Comparison of ENCODE assay signal across 12 cellular contexts in the genomic region with DNA sequence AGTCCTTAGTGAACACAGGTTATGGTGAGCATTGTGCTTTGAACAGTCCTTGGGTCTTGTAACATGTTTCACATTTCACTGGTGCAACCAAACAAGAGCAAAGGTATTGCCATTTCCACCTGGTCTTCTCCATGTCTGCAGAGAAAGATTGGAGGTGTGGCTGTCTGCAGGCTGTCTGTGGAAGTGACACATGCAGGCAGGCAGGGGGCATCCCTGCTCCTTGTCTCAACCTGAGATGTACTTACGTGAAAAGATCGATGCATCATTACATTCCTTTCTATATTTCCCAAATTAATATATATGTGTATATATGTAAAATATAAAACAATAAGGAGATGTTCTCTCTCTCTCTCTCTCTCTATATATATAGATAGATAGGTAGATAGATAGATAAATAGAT. TPM values are rescaled to one million over a fixed set of nuclear protein-coding genes. Genes with fewer than 3 reads are reported as not detected.
DNase-seq lines count a peak whose midpoint lies in the region; ATAC-seq, FAIRE-seq and TF ChIP-seq lines count a peak whose summit lies in the region.
"Had no signal": no experiment of that assay in that cellular context is flagged by ENCODE, and none has a peak within 500 bp of the region (broad histone marks: within the 10 kb centered on the region; RNA-seq: fewer than 3 reads in every experiment).

No MANE protein-coding gene starts in this region.

- H3K36me3 Mint-ChIP-seq in HFFc6 (ENCODE audit: low read depth) (no peaks in the 10 kb centered on the region), osteocyte (ENCODE audit: unreplicated experiment) (no peaks in the 10 kb centered on the region)
- no peaks in the 10 kb centered on the region for H3K36me3 Mint-ChIP-seq in naive thymus-derived CD8-positive, alpha-beta T cell

- H3K36me3 ChIP-seq in BE2C (no peaks in the 10 kb centered on the region), adipocyte (ENCODE audit: control insufficient read depth, insufficient read depth, low read length, severe bottlenecking) (no peaks in the 10 kb centered on the region), keratinocyte (ENCODE audit: control insufficient read depth in 2 of 2, extremely low read depth in 1 of 2, insufficient read depth in 2 of 2, low read length in 2 of 2) (no peaks in the 10 kb centered on the region)

- H3K27ac Mint-ChIP-seq in HFFc6 (no peak overlapping the region), osteocyte (ENCODE audit: unreplicated experiment) (no peak overlapping the region)
- H3K27ac Mint-ChIP-seq in naive thymus-derived CD8-positive, alpha-beta T cell, result no peak overlapping the region
- H3K27ac Mint-ChIP-seq: dendritic cell treated with granulocyte-macrophage colony-stimulating factor and Interleukin-4, amounts not matched to agents 40 ng/mL and 50 ng/mL, for 4 days had no signal

- H3K27me3 ChIP-seq in BE2C (no peaks in the 10 kb centered on the region), adipocyte (replicated peaks; ENCODE audit: control insufficient read depth, insufficient read depth, low read length) (peaks cover 32% of the 10 kb centered on the region), keratinocyte (ENCODE audit: control insufficient read depth, extremely low read depth, insufficient read depth, low read length) (no peaks in the 10 kb centered on the region)

- H3K4me2 ChIP-seq in keratinocyte (ENCODE audit: control insufficient read depth, extremely low read depth, insufficient read depth, low read depth, low read length), result no peak overlapping the region

- H3K9me3 ChIP-seq in BE2C (no peaks in the 10 kb centered on the region), adipocyte (ENCODE audit: control insufficient read depth, low read length) (no peaks in the 10 kb centered on the region), keratinocyte (ENCODE audit: control insufficient read depth, low read depth, low read length) (no peaks in the 10 kb centered on the region)

- POLR2A ChIA-PET in naive thymus-derived CD8-positive, alpha-beta T cell (lab: Charles Lee), result no interaction called here

- H3K9me3 Mint-ChIP-seq in HFFc6 (no peaks in the 10 kb centered on the region), osteocyte (ENCODE audit: unreplicated experiment) (no peaks in the 10 kb centered on the region)
- no peaks in the 10 kb centered on the region for H3K9me3 Mint-ChIP-seq in naive thymus-derived CD8-positive, alpha-beta T cell
- H3K9me3 Mint-ChIP-seq: dendritic cell treated with granulocyte-macrophage colony-stimulating factor and Interleukin-4, amounts not matched to agents 40 ng/mL and 50 ng/mL, for 4 days had no signal

- H3K4me1 Mint-ChIP-seq in HFFc6 (ENCODE audit: low read depth), result no peaks in the 10 kb centered on the region
- H3K4me1 Mint-ChIP-seq in naive thymus-derived CD8-positive, alpha-beta T cell, result peaks cover 0 to 2% (median 0%) of the 10 kb centered on the region in 4 donors
- H3K4me1 Mint-ChIP-seq in osteocyte (ENCODE audit: unreplicated experiment), result no peaks in the 10 kb centered on the region

- H3K9ac ChIP-seq in adipocyte (ENCODE audit: low read length), result no peak overlapping the region
- no peak overlapping the region for H3K9ac ChIP-seq in keratinocyte (ENCODE audit: control insufficient read depth, extremely low read depth, insufficient read depth, low read length)

- no peak for FAIRE-seq in keratinocyte (lab: Jason Lieb, UNC)

- H3K27me3 Mint-ChIP-seq in HFFc6 (ENCODE audit: insufficient read depth), result peaks cover 11% of the 10 kb centered on the region
- H3K27me3 Mint-ChIP-seq in naive thymus-derived CD8-positive, alpha-beta T cell, result peaks cover 0 to 2% (median 0%) of the 10 kb centered on the region in 5 donors
- no peaks in the 10 kb centered on the region for H3K27me3 Mint-ChIP-seq in osteocyte (ENCODE audit: unreplicated experiment)
- H3K27me3 Mint-ChIP-seq: dendritic cell treated with granulocyte-macrophage colony-stimulating factor and Interleukin-4, amounts not matched to agents 40 ng/mL and 50 ng/mL, for 4 days; naive B cell had no signal

- H2AFZ ChIP-seq in keratinocyte (ENCODE audit: control insufficient read depth, low read length), result no peak overlapping the region

- H4K20me1 ChIP-seq in keratinocyte (ENCODE audit: control insufficient read depth, extremely low read depth, insufficient read depth, low read length), result no peaks in the 10 kb centered on the region

- H3K4me1 ChIP-seq in BE2C (no peaks in the 10 kb centered on the region), adipocyte (ENCODE audit: control insufficient read depth, insufficient read depth, low read length) (no peaks in the 10 kb centered on the region), keratinocyte (ENCODE audit: control insufficient read depth, extremely low read depth, insufficient read depth, low read length) (no peaks in the 10 kb centered on the region)

- H3K4me3 ChIP-seq in BE2C (ENCODE audit: low read depth, low read length), result no peak overlapping the region
- H3K4me3 ChIP-seq in adipocyte (ENCODE audit: low read length), result no peak overlapping the region
- H3K4me3 ChIP-seq in keratinocyte (ENCODE audit: control insufficient read depth in 2 of 3, extremely low read depth in 1 of 3, insufficient read depth in 2 of 3, low read depth in 1 of 3, low read length in 3 of 3), result no peak overlapping the region

- H3K9me1 ChIP-seq in keratinocyte (ENCODE audit: control insufficient read depth, extremely low read depth, insufficient read depth, low read length), result no peaks in the 10 kb centered on the region

- H3K4me3 Mint-ChIP-seq in HFFc6 (no peak overlapping the region), osteocyte (ENCODE audit: unreplicated experiment) (no peak overlapping the region)
- no peak overlapping the region for H3K4me3 Mint-ChIP-seq in naive thymus-derived CD8-positive, alpha-beta T cell
- H3K4me3 Mint-ChIP-seq: dendritic cell treated with granulocyte-macrophage colony-stimulating factor and Interleukin-4, amounts not matched to agents 40 ng/mL and 50 ng/mL, for 4 days; naive B cell had no signal

- H3K27ac ChIP-seq in keratinocyte (ENCODE audit: control insufficient read depth, insufficient read depth, low read length), result no peak overlapping the region

- dilution Hi-C loops in keratinocyte (cut with MboI; ENCODE audit: extremely low pct_ligation_motif_present, low sequenced_read_pairs), result no loop called here

- DNase-seq in BE2C, result peak; percentile 30
- no peak for DNase-seq in HFFc6
- DNase-seq in adipocyte (ENCODE audit: low read depth), result peak; percentile 7
- no peak for DNase-seq in keratinocyte (ENCODE audit: low read depth, low spot score)
- no peak for DNase-seq in DMS153 (lab: John Stamatoyannopoulos, UW)
- no peak for DNase-seq in AG20443 (ENCODE audit: low spot score)
- DNase-seq in naive thymus-derived CD8-positive, alpha-beta T cell, result no peak
- no peak for DNase-seq in osteocyte (ENCODE audit: extremely low spot score, unreplicated experiment)
- DNase-seq: activated CD4-positive, alpha-beta T cell treated with anti-CD3 and anti-CD28 coated beads for 48 hours; naive B cell; NCI-H2171 had no signal

- TF ChIP-seq CTCF in BE2C (IDR thresholded peaks at IDR 0.05; ENCODE audit: low read depth, low read length) (peak; percentile 58), HFFc6 (IDR thresholded peaks at IDR 0.05) (peak; percentile 43), keratinocyte (optimal IDR thresholded peaks at IDR 0.05 in 1 of 3, IDR thresholded peaks at IDR 0.05 in 1 of 3, conservative IDR thresholded peaks at IDR 0.05 in 1 of 3; ENCODE audit: extremely low read depth in 1 of 3, insufficient read depth in 2 of 3, low read length in 3 of 3) (peak; percentile 38 to 72 (median 51)), osteocyte (IDR thresholded peaks at IDR 0.05) (no peak)

- H3K79me2 ChIP-seq in keratinocyte (ENCODE audit: control insufficient read depth, insufficient read depth, low read length), result no peaks in the 10 kb centered on the region

- no peak for ATAC-seq in naive thymus-derived CD8-positive, alpha-beta T cell

RNA-seq across cellular contexts. Expression of gene LRRC18, which starts 54.3 kb away (rescaled TPM):
- not detected for polyA plus RNA-seq in BE2C (2012; ENCODE audit: insufficient read depth, insufficient read length, low read depth)
- not detected for total RNA-seq in HFFc6 (2021; fragmentation: NEBNext Ultra II Directional; extraction: Animal tissue kit (Norgen Biotek cat#: 25700))
- not detected in 3 replicates for polyA plus RNA-seq in keratinocyte
- polyA plus RNA-seq in keratinocyte (2011; ENCODE audit: low read depth), result not detected
- not detected in 2 replicates for polyA plus RNA-seq in keratinocyte (2011; cell fraction: cytosol; rRNA removed)
- polyA plus RNA-seq in keratinocyte (2011; cell fraction: nucleus; rRNA removed), result 0.06 TPM in 1 of 2 replicates, not detected in the other
- not detected in 2 replicates for polyA plus RNA-seq in keratinocyte (2012; ENCODE audit: low replicate concordance)
- polyA minus RNA-seq in keratinocyte, result not detected in 3 replicates
- polyA minus RNA-seq in keratinocyte (2011; cell fraction: cytosol; rRNA and poly(A)+ RNA removed), result not detected
- polyA minus RNA-seq in keratinocyte (2011; cell fraction: nucleus; rRNA and poly(A)+ RNA removed), result not detected in 2 replicates
- not detected for total RNA-seq in naive thymus-derived CD8-positive, alpha-beta T cell
- not detected for polyA plus RNA-seq in naive thymus-derived CD8-positive, alpha-beta T cell
- total RNA-seq in osteocyte, result not detected in 2 replicates

Comparison
In these comparisons a context has a peak if more than half of its experiments do, and no peak if none do; other contexts are left out.
1. DNase-seq: peak in BE2C (single experiment) and adipocyte (single experiment); none in HFFc6 (single experiment), keratinocyte (single experiment), DMS153 (single experiment), AG20443 (single experiment), naive thymus-derived CD8-positive, alpha-beta T cell (0 of 10) and osteocyte (single experiment).